ENCODE assay signal across 8 cellular contexts in the genomic region with DNA sequence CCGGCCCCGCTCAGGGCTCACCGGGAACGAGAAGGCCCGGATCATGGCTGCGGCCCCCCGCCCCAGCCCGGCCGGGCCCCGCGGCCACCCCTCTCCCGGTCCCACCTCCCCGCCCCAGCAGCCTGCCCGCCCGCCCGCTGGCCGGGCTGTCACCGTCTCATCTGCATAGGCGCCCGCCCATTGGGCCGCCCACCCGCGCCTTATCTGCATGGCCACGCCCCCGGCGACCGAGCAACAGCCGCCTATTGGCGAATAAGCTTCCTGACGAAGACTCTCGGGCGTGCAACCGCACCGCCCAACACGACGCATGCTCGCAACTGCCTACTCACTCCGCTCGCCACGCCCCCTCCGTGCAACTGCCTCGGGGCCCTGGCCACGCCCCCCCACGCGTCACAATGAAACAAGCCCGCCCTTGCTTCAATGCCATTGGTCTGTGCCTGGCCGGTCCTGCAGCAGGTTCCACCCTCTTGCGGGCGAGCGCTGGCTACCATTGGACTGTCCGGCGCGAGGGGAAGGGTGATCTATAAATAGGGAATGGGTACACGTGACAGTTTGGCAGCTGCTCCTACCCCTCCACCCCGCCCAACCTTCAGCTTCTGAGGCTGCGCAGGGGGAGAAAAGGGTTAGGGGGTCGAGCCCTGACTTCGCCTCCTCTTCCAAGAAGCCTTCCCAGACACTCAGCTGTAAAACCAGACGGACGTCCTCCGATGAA. TPM values are rescaled to one million over a fixed set of nuclear protein-coding genes. Genes with fewer than 3 reads are reported as not detected.
DNase-seq lines count a peak whose midpoint lies in the region; ATAC-seq and TF ChIP-seq lines count a peak whose summit lies in the region.

A gene with protein sequence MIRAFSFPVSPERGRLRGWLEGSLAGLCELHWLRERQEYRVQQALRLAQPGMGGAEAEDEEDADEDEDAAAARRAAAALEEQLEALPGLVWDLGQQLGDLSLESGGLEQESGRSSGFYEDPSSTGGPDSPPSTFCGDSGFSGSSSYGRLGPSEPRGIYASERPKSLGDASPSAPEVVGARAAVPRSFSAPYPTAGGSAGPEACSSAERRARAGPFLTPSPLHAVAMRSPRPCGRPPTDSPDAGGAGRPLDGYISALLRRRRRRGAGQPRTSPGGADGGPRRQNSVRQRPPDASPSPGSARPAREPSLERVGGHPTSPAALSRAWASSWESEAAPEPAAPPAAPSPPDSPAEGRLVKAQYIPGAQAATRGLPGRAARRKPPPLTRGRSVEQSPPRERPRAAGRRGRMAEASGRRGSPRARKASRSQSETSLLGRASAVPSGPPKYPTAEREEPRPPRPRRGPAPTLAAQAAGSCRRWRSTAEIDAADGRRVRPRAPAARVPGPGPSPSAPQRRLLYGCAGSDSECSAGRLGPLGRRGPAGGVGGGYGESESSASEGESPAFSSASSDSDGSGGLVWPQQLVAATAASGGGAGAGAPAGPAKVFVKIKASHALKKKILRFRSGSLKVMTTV (minus strand): TSS at position 163 of the 712 bp plus-strand sequence. CDS start 118 bp downstream, at position 45.

- TF ChIP-seq EP300 in suprapubic skin (IDR thresholded peaks at IDR 0.05): no peak

- no peak for TF ChIP-seq POLR2A in suprapubic skin (IDR thresholded peaks at IDR 0.05)

- H3K4me3 ChIP-seq in GM06990 (replicated peaks; ENCODE audit: low read depth, low read length): peak within 1 kb of the TSS; percentile 58
- H3K4me3 ChIP-seq in suprapubic skin: peak within 1 kb of the TSS; percentile 65

- peak; percentile 100 for DNase-seq in GM06990 (ENCODE audit: extremely low read depth, insufficient read length)
- DNase-seq in NCI-H1105 treated with DMSO at 0.1 percent for 48 hours (lab: John Stamatoyannopoulos, UW): peak; percentile 100
- peak; percentile 90 for DNase-seq in SKM-1 treated with dmso at 0.1 percent for 144 hours (lab: John Stamatoyannopoulos, UW; ENCODE audit: unreplicated experiment)
- peak; percentile 100 for DNase-seq in activated naive CD8-positive, alpha-beta T cell treated with anti-CD3 and anti-CD28 coated beads, Interleukin-2, amount 10 ng/mL, durations not matched to agents 7 days and 5 days
- DNase-seq in glutamatergic neuron: peak; percentile 100
- peak; percentile 100 for DNase-seq in occipital lobe (lab: John Stamatoyannopoulos, UW)
- peak; percentile 100 for DNase-seq in suprapubic skin (ENCODE audit: low spot score in 2 of 2)

- H3K9me3 ChIP-seq in suprapubic skin: no peaks in the 10 kb centered on the region

- H3K4me1 ChIP-seq in suprapubic skin: peaks cover 26% of the 10 kb centered on the region

- H3K36me3 ChIP-seq in GM06990 (ENCODE audit: control insufficient read depth, insufficient read depth, low read length) (no peaks in the 10 kb centered on the region), suprapubic skin (no peaks in the 10 kb centered on the region)

- TF ChIP-seq CTCF in GM06990 (IDR thresholded peaks at IDR 0.05; ENCODE audit: insufficient read depth, low read length, poor library complexity, severe bottlenecking) (no peak), glutamatergic neuron (IDR thresholded peaks at IDR 0.05; ENCODE audit: partially characterized antibody, unreplicated experiment) (no peak), suprapubic skin (IDR thresholded peaks at IDR 0.05) (no peak)

- peak within 1 kb of the TSS; percentile 63 for H3K27ac ChIP-seq in suprapubic skin

- ATAC-seq in HG02678 (IDR thresholded peaks at IDR 0.05; ENCODE audit: unreplicated experiment): peak; percentile 91
- peak; percentile 92 for ATAC-seq in activated naive CD8-positive, alpha-beta T cell treated with anti-CD3 and anti-CD28 coated beads, Interleukin-2, amount 10 ng/mL, durations not matched to agents 7 days and 5 days (ENCODE audit: low read depth)

- peaks cover 12% of the 10 kb centered on the region for H3K4me1 Mint-ChIP-seq in activated naive CD8-positive, alpha-beta T cell treated with anti-CD3 and anti-CD28 coated beads, Interleukin-2, amount 10 ng/mL, durations not matched to agents 7 days and 5 days
- H3K4me1 Mint-ChIP-seq in glutamatergic neuron (ENCODE audit: low read depth, unreplicated experiment): peaks cover 5% of the 10 kb centered on the region

- POLR2A ChIA-PET in activated naive CD8-positive, alpha-beta T cell treated with anti-CD3 and anti-CD28 coated beads, Interleukin-2, amount 10 ng/mL, durations not matched to agents 7 days and 5 days (lab: Charles Lee): interaction anchor here (0.7 to 2.7 kb wide), 11 partner anchors 13 to 166 kb away, joined by 3 to 37 read pairs (median 7); a partner anchor contains a TSS

- H3K36me3 Mint-ChIP-seq in activated naive CD8-positive, alpha-beta T cell treated with anti-CD3 and anti-CD28 coated beads, Interleukin-2, amount 10 ng/mL, durations not matched to agents 7 days and 5 days: no peaks in the 10 kb centered on the region
- peaks cover 4% of the 10 kb centered on the region for H3K36me3 Mint-ChIP-seq in glutamatergic neuron (ENCODE audit: unreplicated experiment)

- peak within 1 kb of the TSS; percentile 83 for H3K4me3 Mint-ChIP-seq in activated naive CD8-positive, alpha-beta T cell treated with anti-CD3 and anti-CD28 coated beads, Interleukin-2, amount 10 ng/mL, durations not matched to agents 7 days and 5 days
- peak within 1 kb of the TSS; percentile 99 for H3K4me3 Mint-ChIP-seq in glutamatergic neuron (ENCODE audit: unreplicated experiment)

- 0% methylated on average over 25 of the region's 61 CpGs for WGBS in suprapubic skin

- H3K27me3 ChIP-seq in GM06990 (replicated peaks; ENCODE audit: control insufficient read depth, insufficient read depth, low read length) (peaks cover 1% of the 10 kb centered on the region), suprapubic skin (peaks cover 28% of the 10 kb centered on the region)

- peak within 1 kb of the TSS; percentile 90 for H3K27ac Mint-ChIP-seq in activated naive CD8-positive, alpha-beta T cell treated with anti-CD3 and anti-CD28 coated beads, Interleukin-2, amount 10 ng/mL, durations not matched to agents 7 days and 5 days
- peak within 1 kb of the TSS; percentile 99 for H3K27ac Mint-ChIP-seq in glutamatergic neuron (ENCODE audit: unreplicated experiment)

- peaks cover 32% of the 10 kb centered on the region for H3K27me3 Mint-ChIP-seq in activated naive CD8-positive, alpha-beta T cell treated with anti-CD3 and anti-CD28 coated beads, Interleukin-2, amount 10 ng/mL, durations not matched to agents 7 days and 5 days
- H3K27me3 Mint-ChIP-seq in glutamatergic neuron (ENCODE audit: unreplicated experiment): no peaks in the 10 kb centered on the region

- H3K9me3 Mint-ChIP-seq in activated naive CD8-positive, alpha-beta T cell treated with anti-CD3 and anti-CD28 coated beads, Interleukin-2, amount 10 ng/mL, durations not matched to agents 7 days and 5 days: no peaks in the 10 kb centered on the region
- H3K9me3 Mint-ChIP-seq in glutamatergic neuron (ENCODE audit: unreplicated experiment): peaks cover 2% of the 10 kb centered on the region

RNA-seq across cellular contexts. Expression of the gene that starts here (rescaled TPM):
- under 1 TPM; 0.42 to 0.48 TPM for total RNA-seq in activated naive CD8-positive, alpha-beta T cell treated with anti-CD3 and anti-CD28 coated beads, Interleukin-2, amount 10 ng/mL, durations not matched to agents 7 days and 5 days
- total RNA-seq in glutamatergic neuron (ENCODE audit: unreplicated experiment) (55.1 TPM), occipital lobe (14.5 TPM), suprapubic skin (1 to 10 TPM in 3 of 4 donors, under 1 TPM in 1; 0.68 to 1.8 (median 1.2) TPM)

Comparison
In these comparisons a context has a peak if more than half of its experiments do, and no peak if none do; other contexts are left out.
1. Peak in every context shown above with its lines: DNase-seq, ATAC-seq, H3K4me3 ChIP-seq and H3K27ac ChIP-seq.
2. Peak in DNase-seq and ATAC-seq in activated naive CD8-positive, alpha-beta T cell treated with anti-CD3 and anti-CD28 coated beads, Interleukin-2, amount 10 ng/mL, durations not matched to agents 7 days and 5 days; RNA of the gene not detected or under 1 TPM.